8 cellular contexts compared by ENCODE assay signal in the genomic region with DNA sequence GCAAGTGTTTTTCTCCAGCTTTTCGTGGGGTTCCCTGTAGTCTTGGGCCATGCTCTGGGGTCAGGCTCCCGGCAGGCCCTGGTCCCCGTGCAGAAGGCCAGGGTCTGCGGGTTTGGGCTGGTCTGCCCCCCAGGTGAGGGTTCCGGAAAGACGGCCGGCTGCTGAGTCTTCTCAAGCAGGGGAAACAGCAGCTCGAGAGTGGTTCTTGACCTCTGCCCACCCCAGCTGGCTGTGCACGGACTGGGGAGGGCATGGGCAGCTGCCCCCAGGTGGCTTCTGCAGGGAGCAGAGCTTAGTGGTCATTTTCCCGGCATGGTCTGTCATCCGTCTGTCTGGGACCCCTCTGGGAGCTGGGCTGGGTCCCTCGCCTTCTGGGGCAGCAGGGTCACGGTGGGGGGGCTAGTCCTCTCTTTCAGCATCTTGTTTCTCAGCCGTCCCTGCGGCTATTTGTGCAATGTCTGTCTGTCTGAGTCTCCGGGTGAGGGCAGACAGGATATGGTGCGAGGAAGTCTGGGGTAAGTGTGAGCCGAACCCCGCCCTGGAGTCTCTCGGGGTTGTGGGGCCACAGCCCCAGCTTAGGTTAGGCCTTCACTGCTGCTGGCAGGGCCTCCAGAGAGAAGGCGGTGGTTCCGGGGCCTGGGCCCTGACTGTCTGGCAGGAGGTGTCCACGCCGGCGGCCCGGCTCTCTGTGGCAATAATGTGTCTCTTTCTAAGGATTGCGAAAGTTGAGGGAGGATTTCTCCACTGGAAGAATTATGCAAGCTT. TPM values are rescaled to one million over a fixed set of nuclear protein-coding genes. Genes with fewer than 3 reads are reported as not detected.
DNase-seq lines count a peak whose midpoint lies in the region; ATAC-seq and TF ChIP-seq lines count a peak whose summit lies in the region.

No MANE protein-coding gene starts in this region.

- H3K9me3 Mint-ChIP-seq in CD4-positive, alpha-beta memory T cell: peaks cover 0 to 3% (median 0%) of the 10 kb centered on the region in 8 donors
- H3K9me3 Mint-ChIP-seq in naive thymus-derived CD4-positive, alpha-beta T cell: peaks cover 0 to 12% (median 0%) of the 10 kb centered on the region in 11 donors

- POLR2A ChIA-PET in CD4-positive, alpha-beta memory T cell (lab: Charles Lee; ENCODE audit: partially characterized antibody): interaction anchor here (0.6 to 16.3 kb wide), 19 partner anchors 9 to 312 kb away, joined by 3 to 454 read pairs (median 5); a partner anchor contains a TSS
- POLR2A ChIA-PET in naive thymus-derived CD4-positive, alpha-beta T cell (lab: Charles Lee): interaction anchor here (0.6 to 10.1 kb wide), 19 partner anchors 8 to 363 kb away, joined by 3 to 244 read pairs (median 6); a partner anchor contains a TSS

- H3K4me1 Mint-ChIP-seq in CD4-positive, alpha-beta memory T cell: peaks cover 45 to 81% (median 61%) of the 10 kb centered on the region in 4 donors
- peaks cover 50 to 70% (median 61%) of the 10 kb centered on the region in 7 donors for H3K4me1 Mint-ChIP-seq in naive thymus-derived CD4-positive, alpha-beta T cell

- peak overlapping the region; percentile 92 to 99 (median 96) for H3K4me3 Mint-ChIP-seq in CD4-positive, alpha-beta memory T cell
- peak overlapping the region; percentile 89 to 100 (median 94) for H3K4me3 Mint-ChIP-seq in naive thymus-derived CD4-positive, alpha-beta T cell

- DNase-seq in CD4-positive, alpha-beta memory T cell: peak; percentile 78 to 93 (median 80)
- DNase-seq in LHCN-M2 (ENCODE audit: low read depth) (peak; percentile 88), epithelial cell of proximal tubule (ENCODE audit: low read depth) (peak; percentile 43), substantia nigra (lab: John Stamatoyannopoulos, UW) (peak in 41 of 49 donors; percentile 28 to 88 (median 62)), DMS79 treated with DMSO at 0.1 percent for 48 hours (lab: John Stamatoyannopoulos, UW) (no peak)
- peak; percentile 76 for DNase-seq in activated T-cell treated with anti-CD3 and anti-CD28 coated beads, Interleukin-2, amount 50 U/mL, for 1 hour
- peak; percentile 52 to 82 (median 72) for DNase-seq in naive thymus-derived CD4-positive, alpha-beta T cell

- peak overlapping the region; percentile 94 to 100 (median 99) for H3K27ac Mint-ChIP-seq in CD4-positive, alpha-beta memory T cell
- H3K27ac Mint-ChIP-seq in naive thymus-derived CD4-positive, alpha-beta T cell: peak overlapping the region; percentile 90 to 99 (median 97)

- intact Hi-C loops in CD4-positive, alpha-beta memory T cell (cut with micrococcal nuclease): loop anchor here (1.0 kb wide), 2 partner anchors 21 to 67 kb away; no protein-coding TSS in a partner anchor
- intact Hi-C loops in naive thymus-derived CD4-positive, alpha-beta T cell (cut with micrococcal nuclease): loop anchor here (1.0 to 2.0 kb wide), 3 partner anchors 13 to 67 kb away; no protein-coding TSS in a partner anchor

- H3K27me3 Mint-ChIP-seq in CD4-positive, alpha-beta memory T cell: peaks cover 0 to 4% of the 10 kb centered on the region in 2 donors
- H3K27me3 Mint-ChIP-seq in naive thymus-derived CD4-positive, alpha-beta T cell: no peaks in the 10 kb centered on the region

- H3K27ac ChIP-seq in CD4-positive, alpha-beta memory T cell (ENCODE audit: low read depth, low read length): peak overlapping the region; percentile 84
- H3K27ac ChIP-seq in naive thymus-derived CD4-positive, alpha-beta T cell (ENCODE audit: low read depth, low read length): peak overlapping the region; percentile 78
- peak overlapping the region; percentile 83 for H3K27ac ChIP-seq in substantia nigra (ENCODE audit: low read depth, low read length, poor library complexity, severe bottlenecking)

- peaks cover 6% of the 10 kb centered on the region for H3K36me3 ChIP-seq in CD4-positive, alpha-beta memory T cell (ENCODE audit: insufficient read depth, low read length)
- peaks cover 0 to 24% (median 0%) of the 10 kb centered on the region in 3 experiments for H3K36me3 ChIP-seq in naive thymus-derived CD4-positive, alpha-beta T cell (ENCODE audit: control insufficient read depth in 2 of 3, insufficient read depth in 3 of 3, low read length in 3 of 3)

- H3K9me3 ChIP-seq in CD4-positive, alpha-beta memory T cell (ENCODE audit: control insufficient read depth in 1 of 2, low read length in 2 of 2): no peaks in the 10 kb centered on the region
- H3K9me3 ChIP-seq in naive thymus-derived CD4-positive, alpha-beta T cell (ENCODE audit: control insufficient read depth in 2 of 3, low read length in 3 of 3): no peaks in the 10 kb centered on the region

- no peak for TF ChIP-seq CTCF in epithelial cell of proximal tubule (conservative IDR thresholded peaks at IDR 0.05; ENCODE audit: low read depth, low read length)

- peaks cover 0 to 52% of the 10 kb centered on the region in 2 donors for H3K36me3 Mint-ChIP-seq in CD4-positive, alpha-beta memory T cell
- peaks cover 0 to 20% (median 7%) of the 10 kb centered on the region in 5 donors for H3K36me3 Mint-ChIP-seq in naive thymus-derived CD4-positive, alpha-beta T cell

- ATAC-seq in naive thymus-derived CD4-positive, alpha-beta T cell: peak; percentile 80
- no peak for ATAC-seq in GM18907 (IDR thresholded peaks at IDR 0.05; ENCODE audit: unreplicated experiment)

- CTCF ChIA-PET in CD4-positive, alpha-beta memory T cell (lab: Charles Lee; ENCODE audit: partially characterized antibody): interaction anchor here (0.9 to 6.0 kb wide), 12 partner anchors 9 to 148 kb away, joined by 3 to 40 read pairs (median 3); a partner anchor contains a TSS
- CTCF ChIA-PET in naive thymus-derived CD4-positive, alpha-beta T cell (lab: Charles Lee): interaction anchor here (0.8 to 1.9 kb wide), 9 partner anchors 10 to 81 kb away, joined by 3 to 6 read pairs (median 5); a partner anchor contains a TSS

- H3K4me3 ChIP-seq in CD4-positive, alpha-beta memory T cell (ENCODE audit: low read length in 2 of 2): peak overlapping the region; percentile 90 to 97
- H3K4me3 ChIP-seq in epithelial cell of proximal tubule (ENCODE audit: low read depth, low read length): peak overlapping the region; percentile 23
- H3K4me3 ChIP-seq in naive thymus-derived CD4-positive, alpha-beta T cell (ENCODE audit: low read length): peak overlapping the region; percentile 83

- H3K27me3 ChIP-seq in CD4-positive, alpha-beta memory T cell (ENCODE audit: insufficient read depth, low read length): no peaks in the 10 kb centered on the region
- H3K27me3 ChIP-seq in naive thymus-derived CD4-positive, alpha-beta T cell (ENCODE audit: control insufficient read depth in 2 of 2, insufficient read depth in 2 of 2, low read length in 2 of 2): no peaks in the 10 kb centered on the region

- peaks cover 81% of the 10 kb centered on the region for H3K4me1 ChIP-seq in CD4-positive, alpha-beta memory T cell (ENCODE audit: insufficient read depth, low read length)
- H3K4me1 ChIP-seq in naive thymus-derived CD4-positive, alpha-beta T cell (ENCODE audit: control insufficient read depth in 2 of 2, insufficient read depth in 2 of 2, low read length in 2 of 2): peaks cover 64 to 78% of the 10 kb centered on the region in 2 donors

RNA-seq across cellular contexts. Expression of a gene that starts 6.1 kb away (rescaled TPM):
- 100 to 1,000 TPM in 1 of 2 experiments, 10 to 100 TPM in 1; 96.1 to 104 TPM for total RNA-seq in CD4-positive, alpha-beta memory T cell
- under 1 TPM; 0.08 to 0.86 TPM for polyA plus RNA-seq in CD4-positive, alpha-beta memory T cell
- total RNA-seq in LHCN-M2 (2014; rRNA removed) (13.9 and 16.5 TPM in 2 replicates), epithelial cell of proximal tubule (13.5 and 20.2 TPM in 2 replicates)
- 19.7 TPM for polyA plus RNA-seq in LHCN-M2 (2012)
- total RNA-seq in naive thymus-derived CD4-positive, alpha-beta T cell: 100 to 1,000 TPM in 2 of 5 experiments, 10 to 100 TPM in 3; 63.4 to 278 (median 97.9) TPM
- under 1 TPM; 0.61 to 0.92 TPM for polyA plus RNA-seq in naive thymus-derived CD4-positive, alpha-beta T cell

RNA-seq across cellular contexts. Expression of a gene that starts 39.6 kb away (rescaled TPM):
- 10 to 100 TPM; 38.4 to 40.8 TPM for total RNA-seq in CD4-positive, alpha-beta memory T cell
- 10 to 100 TPM; 54.2 to 58.9 TPM for polyA plus RNA-seq in CD4-positive, alpha-beta memory T cell
- total RNA-seq in LHCN-M2 (2014; rRNA removed): 40.9 and 47.5 TPM in 2 replicates
- polyA plus RNA-seq in LHCN-M2 (2012): 70.8 TPM
- 40.0 and 63.3 TPM in 2 replicates for total RNA-seq in epithelial cell of proximal tubule
- total RNA-seq in naive thymus-derived CD4-positive, alpha-beta T cell: 10 to 100 TPM; 43.2 to 56.2 (median 48.8) TPM
- 10 to 100 TPM; 55.9 to 77.0 TPM for polyA plus RNA-seq in naive thymus-derived CD4-positive, alpha-beta T cell

Comparison
In these comparisons a context has a peak if more than half of its experiments do, and no peak if none do; other contexts are left out.
1. H3K4me3 ChIP-seq: peak in every context shown above with its lines; median percentile 94 in CD4-positive, alpha-beta memory T cell; 83 in naive thymus-derived CD4-positive, alpha-beta T cell; 23 in epithelial cell of proximal tubule.